In genomic region chr11:66694732-66695207, GRCh38 we compare ENCODE assay signal across 8 cellular contexts. TPM values are rescaled to one million over a fixed set of nuclear protein-coding genes. Genes with fewer than 3 reads are reported as not detected.
DNase-seq lines count a peak whose midpoint lies in the region; ATAC-seq and TF ChIP-seq lines count a peak whose summit lies in the region.

No MANE protein-coding gene starts in this region.

- peaks cover 0 to 2% (median 0%) of the 10 kb centered on the region in 9 donors for H3K9me3 Mint-ChIP-seq in naive thymus-derived CD8-positive, alpha-beta T cell
- H3K9me3 Mint-ChIP-seq in stimulated activated memory B cell treated with anti-CD40 and anti-IgM and Interleukin-4, amounts not matched to agents 10 μg/mL and 1 μg/mL and 100 μg/mL, for 72 hours = peaks cover under 1% of the 10 kb centered on the region

- peak overlapping the region in 3 of 4 donors; percentile 3 to 61 (median 19) for H3K27ac ChIP-seq in esophagus squamous epithelium

- no peak overlapping the region for H3K4me3 ChIP-seq in esophagus squamous epithelium

- POLR2A ChIA-PET in naive thymus-derived CD8-positive, alpha-beta T cell (lab: Charles Lee) = interaction anchor here (1.6 kb wide), 1 partner anchor 139 kb away, joined by 5 read pairs; no protein-coding TSS in a partner anchor

- no peaks in the 10 kb centered on the region for H3K27me3 ChIP-seq in esophagus squamous epithelium

- peaks cover 0 to 5% (median 0%) of the 10 kb centered on the region in 3 donors for H3K9me3 ChIP-seq in esophagus squamous epithelium

- peaks cover 0 to 2% (median 0%) of the 10 kb centered on the region in 5 donors for H3K27me3 Mint-ChIP-seq in naive thymus-derived CD8-positive, alpha-beta T cell
- H3K27me3 Mint-ChIP-seq in stimulated activated memory B cell treated with anti-CD40 and anti-IgM and Interleukin-4, amounts not matched to agents 10 μg/mL and 1 μg/mL and 100 μg/mL, for 72 hours = no peaks in the 10 kb centered on the region

- no peak overlapping the region for H3K4me3 Mint-ChIP-seq in naive thymus-derived CD8-positive, alpha-beta T cell
- no peak overlapping the region for H3K4me3 Mint-ChIP-seq in stimulated activated memory B cell treated with anti-CD40 and anti-IgM and Interleukin-4, amounts not matched to agents 10 μg/mL and 1 μg/mL and 100 μg/mL, for 72 hours

- peak; percentile 94 for DNase-seq in GM10266 (ENCODE audit: extremely low spot score)
- peak; percentile 96 for DNase-seq in LHCN-M2 (ENCODE audit: low read depth)
- peak; percentile 73 for DNase-seq in activated T-cell treated with anti-CD3 and anti-CD28 coated beads for 48 hours (ENCODE audit: low read depth)
- DNase-seq in esophagus squamous epithelium (lab: John Stamatoyannopoulos, UW) = peak; percentile 51
- DNase-seq in naive thymus-derived CD8-positive, alpha-beta T cell = peak; percentile 72 to 91 (median 80)

- peaks cover 4 to 93% (median 7%) of the 10 kb centered on the region in 3 donors for H3K36me3 ChIP-seq in esophagus squamous epithelium

- H3K4me1 Mint-ChIP-seq in naive thymus-derived CD8-positive, alpha-beta T cell = peaks cover 0 to 7% (median 2%) of the 10 kb centered on the region in 4 donors
- H3K4me1 Mint-ChIP-seq in stimulated activated memory B cell treated with anti-CD40 and anti-IgM and Interleukin-4, amounts not matched to agents 10 μg/mL and 1 μg/mL and 100 μg/mL, for 72 hours = peaks cover 11% of the 10 kb centered on the region

- peaks cover 0 to 5% (median 3%) of the 10 kb centered on the region in 3 donors for H3K4me1 ChIP-seq in esophagus squamous epithelium

- intact Hi-C loops in esophagus squamous epithelium (cut with DNase I) = loop anchor here (5.0 kb wide), 1 partner anchor 138 kb away; no protein-coding TSS in a partner anchor

- no peak overlapping the region for H3K27ac Mint-ChIP-seq in naive thymus-derived CD8-positive, alpha-beta T cell
- H3K27ac Mint-ChIP-seq in stimulated activated memory B cell treated with anti-CD40 and anti-IgM and Interleukin-4, amounts not matched to agents 10 μg/mL and 1 μg/mL and 100 μg/mL, for 72 hours = no peak overlapping the region

- no peak for TF ChIP-seq POLR2A in esophagus squamous epithelium (IDR thresholded peaks at IDR 0.05)

- peak; percentile 81 for TF ChIP-seq CTCF in GM10266 (IDR thresholded peaks at IDR 0.05; ENCODE audit: control insufficient read depth, insufficient read depth, low read depth, missing control alignments)
- TF ChIP-seq CTCF in esophagus squamous epithelium (IDR thresholded peaks at IDR 0.05) = peak; percentile 91 to 98 (median 95)

- 3 to 10% methylated on average over 5 of the region's 6 CpGs for WGBS in esophagus squamous epithelium, 2 donors

- ATAC-seq in naive thymus-derived CD8-positive, alpha-beta T cell = peak; percentile 90 to 92
- ATAC-seq in stimulated activated memory B cell treated with anti-CD40 and anti-IgM and Interleukin-4, amounts not matched to agents 10 μg/mL and 1 μg/mL and 100 μg/mL, for 72 hours = peak; percentile 83
- ATAC-seq in GM21390 (IDR thresholded peaks at IDR 0.05; ENCODE audit: unreplicated experiment) = no peak

- H3K36me3 Mint-ChIP-seq in naive thymus-derived CD8-positive, alpha-beta T cell = no peaks in the 10 kb centered on the region
- no peaks in the 10 kb centered on the region for H3K36me3 Mint-ChIP-seq in stimulated activated memory B cell treated with anti-CD40 and anti-IgM and Interleukin-4, amounts not matched to agents 10 μg/mL and 1 μg/mL and 100 μg/mL, for 72 hours

TF ChIP-seq in PFSK-1, 5 proteins besides CTCF, POLR2A, EP300 and RAD21:
- TF ChIP-seq SIN3A (IDR thresholded peaks at IDR 0.05; ENCODE audit: borderline replicate concordance, insufficient read depth, low read length) (0 out of 2 replicates have a peak, but pooled peaks have one; percentile 3), TAF1 (IDR thresholded peaks at IDR 0.05; ENCODE audit: borderline replicate concordance, insufficient read depth, low read length) (no peak), FOXP2 (optimal IDR thresholded peaks at IDR 0.05; ENCODE audit: borderline replicate concordance, extremely low read depth, extremely low read length, insufficient read depth) (peak; percentile 64), REST (IDR thresholded peaks at IDR 0.05; ENCODE audit: insufficient read depth in 1 of 2, low read depth in 2 of 2, low read length in 2 of 2) (0 out of 4 replicates have a peak, but pooled peaks of 1 of the 2 experiments have one; percentile 38)

RNA-seq across cellular contexts. Expression of gene RBM4B, which starts 17.1 kb away (rescaled TPM):
- total RNA-seq in LHCN-M2 (2014; rRNA removed) (23.5 and 33.2 TPM in 2 replicates), esophagus squamous epithelium (10 to 100 TPM in 2 of 4 donors, 1 to 10 TPM in 2; 8.4 to 16.4 (median 9.2) TPM)
- polyA plus RNA-seq in LHCN-M2 (2012) = 21.6 TPM
- 9.5 TPM for polyA plus RNA-seq in PFSK-1 (2012; ENCODE audit: insufficient read length, low read depth)
- 10 to 100 TPM; 25.1 to 26.0 TPM for total RNA-seq in naive thymus-derived CD8-positive, alpha-beta T cell
- 10 to 100 TPM in 2 of 3 donors, 1 to 10 TPM in 1; 7.7 to 12.3 (median 10.8) TPM for polyA plus RNA-seq in naive thymus-derived CD8-positive, alpha-beta T cell

RNA-seq across cellular contexts. Expression of gene SPTBN2, which starts 34.2 kb away (rescaled TPM):
- 0.06 and 0.57 TPM in 2 replicates for total RNA-seq in LHCN-M2 (2014; rRNA removed)
- 0.38 TPM for polyA plus RNA-seq in LHCN-M2 (2012)
- 2.5 TPM for polyA plus RNA-seq in PFSK-1 (2012; ENCODE audit: insufficient read length, low read depth)
- total RNA-seq in esophagus squamous epithelium = 100 to 1,000 TPM; 101 to 368 (median 128) TPM
- under 1 TPM; 0.47 to 0.62 TPM for total RNA-seq in naive thymus-derived CD8-positive, alpha-beta T cell
- polyA plus RNA-seq in naive thymus-derived CD8-positive, alpha-beta T cell = under 1 TPM in 1 of 3 donors, not detected in 2; 0.04 TPM

RNA-seq across cellular contexts. Expression of gene RBM4, which starts 56.3 kb away (rescaled TPM):
- 86.4 and 87.6 TPM in 2 replicates for total RNA-seq in LHCN-M2 (2014; rRNA removed)
- 188 TPM for polyA plus RNA-seq in LHCN-M2 (2012)
- polyA plus RNA-seq in PFSK-1 (2012; ENCODE audit: insufficient read length, low read depth) = 97.4 TPM
- total RNA-seq in esophagus squamous epithelium = 10 to 100 TPM; 68.6 to 89.6 (median 80.3) TPM
- total RNA-seq in naive thymus-derived CD8-positive, alpha-beta T cell = 100 to 1,000 TPM; 213 to 232 TPM
- polyA plus RNA-seq in naive thymus-derived CD8-positive, alpha-beta T cell = 100 to 1,000 TPM; 250 to 283 (median 262) TPM

Comparison
In these comparisons a context has a peak if more than half of its experiments do, and no peak if none do; other contexts are left out.
1. RNA of gene SPTBN2, which starts 34.2 kb away (total RNA-seq): 101 to 368 TPM in esophagus squamous epithelium; 0.47 to 0.62 TPM in naive thymus-derived CD8-positive, alpha-beta T cell and 0.06 to 0.57 TPM in LHCN-M2; every median in the first group is over 10 times any median in the second.
2. Peak in every context shown above with its lines, with median percentiles within 50 percentile points of each other: DNase-seq.